Comparison of ENCODE assay signal across 22 cellular contexts in the genomic region with DNA sequence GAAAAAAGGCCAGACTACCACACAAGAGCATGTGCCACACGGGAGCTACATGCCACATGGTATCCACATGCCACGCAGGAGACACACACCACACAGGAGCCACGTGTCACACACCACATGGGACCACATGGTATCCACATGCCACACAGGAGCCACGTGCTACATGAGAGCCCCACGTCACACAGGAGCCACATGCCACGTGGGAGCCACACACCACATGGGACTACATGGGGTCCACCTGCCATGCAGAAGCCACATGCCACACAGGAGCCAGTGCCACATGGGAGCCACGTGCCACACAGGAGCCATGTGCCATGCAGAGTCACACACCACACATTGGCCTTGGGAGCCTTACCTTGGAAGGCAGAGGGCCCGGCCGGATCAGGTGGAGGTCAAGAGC.
DNase-seq lines count a peak whose midpoint lies in the region; ATAC-seq, FAIRE-seq and TF ChIP-seq lines count a peak whose summit lies in the region.
"Had no signal": no experiment of that assay in that cellular context is flagged by ENCODE, and none has a peak within 500 bp of the region (broad histone marks: within the 10 kb centered on the region; RNA-seq: fewer than 3 reads in every experiment).

No MANE protein-coding gene starts in this region.

- no peaks in the 10 kb centered on the region for H3K9me1 ChIP-seq in K562 (ENCODE audit: control insufficient read depth, insufficient read depth, low read length)

- no peak overlapping the region for H2BK15ac ChIP-seq in H9 (ENCODE audit: low read depth, low read length)

- no peak overlapping the region for H4K8ac ChIP-seq in H9 (replicated peaks; ENCODE audit: insufficient read length, low read depth, low read length)

- no CpG with 5 or more reads among the region's 9 CpGs for WGBS in H9 (ENCODE audit: extremely low coverage, insufficient read length, low lambda C conversion rate)
- whole genome bisulfite sequencing in K562 (ENCODE audit: insufficient coverage, low coverage, missing lambda C conversion rate) = 0% methylated on average over 9 of the region's 9 CpGs
- WGBS in sigmoid colon, 2 donors = 86 to 88% methylated on average over 9 of the region's 9 CpGs

- H3K4me3 ChIP-seq in K562 = no peak overlapping the region
- H3K4me3 ChIP-seq in sigmoid colon = no peak overlapping the region
- H3K4me3 ChIP-seq: HAP-1 had no signal

- no peak overlapping the region for H3T11ph ChIP-seq in H9 (ENCODE audit: low read length)

- BruUV-seq in K562 (replicated peaks; lab: Mats Ljungman, UMichigan) = no TSS peak

- TF ChIP-seq CTCF in H9 (conservative IDR thresholded peaks at IDR 0.05) (no peak), K562 (IDR thresholded peaks at IDR 0.05 in 2 of 3, conservative IDR thresholded peaks at IDR 0.05 in 1 of 3; ENCODE audit: insufficient read depth in 2 of 3, low read depth in 1 of 3, low read length in 3 of 3) (no peak), sigmoid colon (IDR thresholded peaks at IDR 0.05) (no peak)

- no peak overlapping the region for H3K4me3 Mint-ChIP-seq in H9
- H3K4me3 Mint-ChIP-seq: CD4-positive, alpha-beta T cell had no signal

- no peak overlapping the region for H2BK20ac ChIP-seq in H9 (ENCODE audit: low read depth, low read length, poor library complexity, severe bottlenecking)

- H3K4ac ChIP-seq in H9 (ENCODE audit: low read depth, low read length) = no peak overlapping the region

- TF ChIP-seq RAD21 in K562 (CRISPR knock-in tag; conservative IDR thresholded peaks at IDR 0.05 in 1 of 2, IDR thresholded peaks at IDR 0.05 in 1 of 2) = no peak

- CTCF ChIA-PET in K562 (lab: Yijun Ruan, JAX; ENCODE audit: low intra/inter-chr PET ratio) = no interaction called here

- no peaks in the 10 kb centered on the region for H3K79me1 ChIP-seq in H9 (ENCODE audit: insufficient read depth, low read depth, low read length, poor library complexity, severe bottlenecking)

- intact Hi-C loops in K562 (cut with micrococcal nuclease) = no loop called here
- intact Hi-C loops in sigmoid colon (cut with DNase I) = no loop called here

- TF ChIP-seq POLR2A in K562 (conservative IDR thresholded peaks at IDR 0.05) (no peak), sigmoid colon (IDR thresholded peaks at IDR 0.05) (no peak)

- no peaks in the 10 kb centered on the region for H3K9me3 ChIP-seq in H9 (ENCODE audit: control insufficient read depth, low read depth, low read length)
- H3K9me3 ChIP-seq in K562 (replicated peaks; ENCODE audit: control insufficient read depth, insufficient read depth, low read depth, low read length) = no peaks in the 10 kb centered on the region
- no peaks in the 10 kb centered on the region for H3K9me3 ChIP-seq in sigmoid colon
- H3K9me3 ChIP-seq: HAP-1 had no signal

- peaks cover 13 to 16% of the 10 kb centered on the region in 2 experiments; a peak in 4 of 5 replicates for H3K9me3 Mint-ChIP-seq in H9
- H3K9me3 Mint-ChIP-seq: CD4-positive, alpha-beta T cell had no signal

- DNase-seq in H9 = peak; percentile 16
- no peak for DNase-seq in K562 (ENCODE audit: extremely low read depth in 1 of 4, low spot score in 3 of 4)
- peak; percentile 32 for DNase-seq in left lobe of liver (ENCODE audit: low spot score)
- DNase-seq in sigmoid colon = peak; percentile 54
- DNase-seq in ACHN = no peak
- DNase-seq in SKM-1 treated with dmso at 0.1 percent for 144 hours (lab: John Stamatoyannopoulos, UW; ENCODE audit: unreplicated experiment) = no peak
- no peak for DNase-seq in NCI-H1694 (lab: John Stamatoyannopoulos, UW)
- DNase-seq in activated gamma-delta T cell (lab: John Stamatoyannopoulos, UW) = no peak
- DNase-seq: CD4-positive, alpha-beta T cell; GF-D8; IMR-90; Karpas-422; NCI-H1436 treated with DMSO at 0.1 percent for 48 hours; NCI-H2029 treated with DMSO at 0.1 percent for 48 hours; NCI-H446 treated with DMSO at 0.1 percent for 48 hours; NCI-H748 treated with DMSO at 0.1 percent for 48 hours; NK-92 treated with Interleukin-12 subunit alpha and Interleukin-12 subunit beta, amount 100 ng/mL, for 24 hours; SHP77 had no signal

- no peak overlapping the region for H3K27ac Mint-ChIP-seq in H9
- H3K27ac Mint-ChIP-seq: CD4-positive, alpha-beta T cell had no signal

- no peak overlapping the region for H2BK5ac ChIP-seq in H9 (ENCODE audit: insufficient read length, low read length)

- no peak overlapping the region for H2AK5ac ChIP-seq in H9 (ENCODE audit: insufficient read length, low read length)

- no peaks in the 10 kb centered on the region for H3K27me3 ChIP-seq in H9 (ENCODE audit: insufficient read depth, low read length)
- peaks cover 0 to 32% of the 10 kb centered on the region in 2 experiments; a peak in 2 of 5 replicates for H3K27me3 ChIP-seq in K562 (ENCODE audit: control insufficient read depth in 2 of 2, insufficient read depth in 2 of 2, low read length in 2 of 2)
- peaks cover 0 to 23% (median 10%) of the 10 kb centered on the region in 3 donors for H3K27me3 ChIP-seq in sigmoid colon

- H3K56ac ChIP-seq in H9 (ENCODE audit: insufficient read length, low read depth, low read length) = no peak overlapping the region

- H2BK12ac ChIP-seq in H9 (ENCODE audit: insufficient read length, low read depth, low read length) = no peak overlapping the region

- peaks cover 7% of the 10 kb centered on the region; the same call in 1 of the 2 replicates for H3K4me1 ChIP-seq in H9 (ENCODE audit: insufficient read depth, low read length)
- H3K4me1 ChIP-seq in K562 (replicated peaks in 1 of 2; ENCODE audit: control insufficient read depth in 2 of 2, insufficient read depth in 2 of 2, low read length in 2 of 2) = no peaks in the 10 kb centered on the region
- H3K4me1 ChIP-seq in sigmoid colon = no peaks in the 10 kb centered on the region
- H3K4me1 ChIP-seq: HAP-1 had no signal

- H3K9ac ChIP-seq in H9 (ENCODE audit: extremely low read depth, insufficient read length, low read length) (no peak overlapping the region), K562 (ENCODE audit: insufficient read depth in 1 of 2, low read depth in 2 of 2, low read length in 2 of 2) (no peak overlapping the region)

- no peaks in the 10 kb centered on the region for H3K79me2 ChIP-seq in H9 (ENCODE audit: insufficient read depth, low read length)
- no peaks in the 10 kb centered on the region for H3K79me2 ChIP-seq in K562 (ENCODE audit: control insufficient read depth, insufficient read depth, low read length)

- no peak for TF ChIP-seq EP300 in K562 (IDR thresholded peaks at IDR 0.05; ENCODE audit: low read length)
- TF ChIP-seq EP300 in sigmoid colon (IDR thresholded peaks at IDR 0.05) = no peak

- H3K27ac ChIP-seq in H9 (ENCODE audit: insufficient read length, low read depth, low read length) = no peak overlapping the region
- H3K27ac ChIP-seq in K562 (ENCODE audit: extremely low read depth, low read depth, low read length) = no peak overlapping the region
- H3K27ac ChIP-seq in sigmoid colon = no peak overlapping the region
- H3K27ac ChIP-seq: HL-60 had no signal

- H3K23ac ChIP-seq in H9 (ENCODE audit: insufficient read length, low read depth, low read length) = no peak overlapping the region

- H4K20me1 ChIP-seq in H9 (ENCODE audit: control insufficient read depth, insufficient read depth, insufficient read length) (no peaks in the 10 kb centered on the region), K562 (replicated peaks; ENCODE audit: control insufficient read depth, insufficient read depth, low read length) (no peaks in the 10 kb centered on the region)

- no peak overlapping the region for H4K5ac ChIP-seq in H9 (ENCODE audit: insufficient read length, low read depth, low read length)

- no peak overlapping the region for H2AFZ ChIP-seq in H9 (ENCODE audit: low read length)
- no peak overlapping the region for H2AFZ ChIP-seq in K562 (ENCODE audit: low read depth, low read length)

- H3K27me3 Mint-ChIP-seq in H9 (ENCODE audit: low read depth) = peaks cover 14% of the 10 kb centered on the region

- no peak overlapping the region; the same call in 1 of the 2 replicates for H3K14ac ChIP-seq in H9 (ENCODE audit: insufficient read depth, low read length)

- in situ Hi-C loops in K562 (cut with MboI) = no loop called here
- in situ Hi-C loops in ACHN (cut with HindIII; ENCODE audit: low pct_ligation_motif_present, low pct_unique_long_range_greater_than_20kb, low sequenced_read_pairs) = no loop called here

- H3K4me2 ChIP-seq in H9 (ENCODE audit: insufficient read depth, insufficient read length, low read length) (no peak overlapping the region), K562 (ENCODE audit: insufficient read depth, low read length) (no peak overlapping the region)

- H3K36me3 ChIP-seq in K562 (ENCODE audit: control insufficient read depth, insufficient read depth, low read length) (no peaks in the 10 kb centered on the region), sigmoid colon (no peaks in the 10 kb centered on the region)
- H3K36me3 ChIP-seq: HAP-1 had no signal

- H2BK120ac ChIP-seq in H9 (ENCODE audit: low read depth, low read length, poor library complexity, severe bottlenecking) = no peak overlapping the region

- POLR2A ChIA-PET in K562 (lab: Yijun Ruan, JAX) = no interaction called here

- H3K4me1 Mint-ChIP-seq in H9 = peaks cover 19 to 21% of the 10 kb centered on the region in 2 experiments

- no peak for ATAC-seq in K562
- ATAC-seq in left lobe of liver = no peak

- no peaks in the 10 kb centered on the region for H3K23me2 ChIP-seq in H9 (ENCODE audit: insufficient read length, low read depth, low read length, poor library complexity, severe bottlenecking)

- H3K36me3 Mint-ChIP-seq in H9 (ENCODE audit: insufficient read depth in 1 of 3, low read depth in 3 of 3) = peaks cover 0 to 11% (median 6%) of the 10 kb centered on the region in 3 experiments; a peak in 4 of 7 replicates

- H3K18ac ChIP-seq in H9 (ENCODE audit: insufficient read length, low read depth, low read length) = no peak overlapping the region

- H4K91ac ChIP-seq in H9 (ENCODE audit: insufficient read length, low read depth, low read length) = no peak overlapping the region

- FAIRE-seq in K562 (lab: Jason Lieb, UNC) = no peak
- FAIRE-seq: A204.1, RCC 7860 had no signal

TF ChIP-seq in K562, 482 proteins besides CTCF, POLR2A, EP300 and RAD21 (continues in another document):
- TF ChIP-seq ZNF717 (CRISPR knock-in tag; IDR thresholded peaks at IDR 0.05) (no peak), MBD1 (CRISPR knock-in tag; IDR thresholded peaks at IDR 0.05) (no peak)

Comparison
In these comparisons a context has a peak if more than half of its experiments do, and no peak if none do; other contexts are left out.
1. DNase-seq: peak in H9 (single experiment), left lobe of liver (single experiment) and sigmoid colon (single experiment); none in K562 (0 of 4), ACHN (single experiment), SKM-1 treated with dmso at 0.1 percent for 144 hours (single experiment), NCI-H1694 (single experiment) and activated gamma-delta T cell (single experiment).